ENCODE assay signal across 12 cellular contexts in the genomic region with DNA sequence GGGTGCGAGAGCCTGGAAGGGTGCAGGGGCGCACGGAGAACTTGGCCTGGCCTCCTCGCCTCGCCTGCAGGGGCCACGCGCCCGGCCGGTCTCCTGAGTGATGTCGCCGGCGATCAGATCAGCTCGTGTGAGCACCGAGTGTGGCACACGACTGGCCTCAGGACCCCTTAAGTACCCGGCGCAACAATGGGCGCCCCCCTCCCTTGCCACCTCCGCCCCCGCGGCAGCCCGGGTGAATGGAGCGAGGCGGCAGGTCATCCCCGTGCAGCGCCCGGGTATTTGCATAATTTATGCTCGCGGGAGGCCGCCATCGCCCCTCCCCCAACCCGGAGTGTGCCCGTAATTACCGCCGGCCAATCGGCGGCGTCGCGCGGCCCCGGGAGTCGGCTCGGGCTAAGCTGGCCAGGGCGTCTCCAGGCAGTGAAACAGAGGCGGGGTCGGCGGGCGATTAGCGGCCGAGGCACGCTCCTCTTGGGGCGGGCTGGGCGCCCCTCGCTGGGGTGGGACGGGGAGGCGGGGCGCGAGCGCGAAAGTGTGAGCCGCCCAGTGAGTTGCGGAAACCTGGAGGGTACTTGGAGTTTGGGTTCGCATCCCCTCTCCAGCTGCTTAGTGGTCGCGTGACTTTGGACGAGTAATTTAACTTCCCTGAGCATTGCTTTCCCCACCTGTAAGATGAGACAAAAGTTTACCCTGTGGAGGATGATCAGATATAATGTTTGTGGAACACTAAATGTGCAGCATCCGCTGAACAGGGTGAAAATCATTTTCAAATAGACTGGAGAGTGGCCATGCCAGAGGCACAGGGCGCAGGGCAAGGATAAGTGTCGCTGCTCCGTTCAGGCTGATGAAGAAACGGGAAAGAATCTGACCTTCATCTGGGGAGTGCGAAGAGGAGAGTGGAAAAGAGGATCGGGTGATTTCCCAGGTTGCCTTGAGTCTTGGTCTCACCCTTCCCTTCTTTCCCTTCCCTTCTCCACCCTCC. TPM values are rescaled to one million over a fixed set of nuclear protein-coding genes. Genes with fewer than 3 reads are reported as not detected.
A peak's percentile ranks its signal among the peaks of the same experiment; 100 is the strongest.
DNase-seq lines count a peak whose midpoint lies in the region; ATAC-seq and TF ChIP-seq lines count a peak whose summit lies in the region.
"Had no signal": no experiment of that assay in that cellular context is flagged by ENCODE, and none has a peak within 500 bp of the region (broad histone marks: within the 10 kb centered on the region; RNA-seq: fewer than 3 reads in every experiment).

A gene with protein sequence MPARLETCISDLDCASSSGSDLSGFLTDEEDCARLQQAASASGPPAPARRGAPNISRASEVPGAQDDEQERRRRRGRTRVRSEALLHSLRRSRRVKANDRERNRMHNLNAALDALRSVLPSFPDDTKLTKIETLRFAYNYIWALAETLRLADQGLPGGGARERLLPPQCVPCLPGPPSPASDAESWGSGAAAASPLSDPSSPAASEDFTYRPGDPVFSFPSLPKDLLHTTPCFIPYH (minus strand): TSS at position 145 of the 982 bp plus-strand sequence. CDS start 274 bp downstream, outside the sequence.

- TF ChIP-seq CTCF in SK-N-SH (IDR thresholded peaks at IDR 0.05), result no peak
- TF ChIP-seq CTCF in glutamatergic neuron (IDR thresholded peaks at IDR 0.05; ENCODE audit: partially characterized antibody, unreplicated experiment), result no peak

- H3F3A ChIP-seq in SK-N-SH (replicated peaks; ENCODE audit: insufficient read depth), result no peaks in the 10 kb centered on the region

- H3K27ac Mint-ChIP-seq in glutamatergic neuron (ENCODE audit: unreplicated experiment), result peak within 1 kb of the TSS; percentile 99
- H3K27ac Mint-ChIP-seq in stimulated activated effector memory CD8-positive, alpha-beta T cell treated with anti-CD3 and anti-CD28 coated beads, Interleukin-12 subunit alpha, Interleukin-12 subunit beta, amount 100 ng/mL, for 72 hours, result no peak within 1 kb of the TSS
- H3K27ac Mint-ChIP-seq in CD4-positive, alpha-beta memory T cell, result peak within 1 kb of the TSS in 1 of 7 donors; percentile 50
- H3K27ac Mint-ChIP-seq: activated T-helper 1 cell treated with anti-CD3 and anti-CD28 coated beads, Interleukin-12 subunit alpha, Interleukin-12 subunit beta, Interleukin-2, Interleukin-4 antibody, amounts not matched to agents 30 ng/mL and 10 ng/mL and 1 ng/mL, durations not matched to agents 14 hours and 24 hours and 36 hours had no signal

- H3K9me2 ChIP-seq in SK-N-SH, result no peaks in the 10 kb centered on the region

- peaks cover 83% of the 10 kb centered on the region for H3K27me3 ChIP-seq in SK-N-SH (ENCODE audit: insufficient read depth)
- H3K27me3 ChIP-seq in CD4-positive, alpha-beta memory T cell (ENCODE audit: insufficient read depth, low read length), result peaks cover 25% of the 10 kb centered on the region

- H3K4me1 ChIP-seq in SK-N-SH (ENCODE audit: control insufficient read depth in 1 of 2, insufficient read depth in 2 of 2, low read depth in 1 of 2, low read length in 1 of 2), result no peaks in the 10 kb centered on the region
- H3K4me1 ChIP-seq in CD4-positive, alpha-beta memory T cell (ENCODE audit: insufficient read depth, low read length), result no peaks in the 10 kb centered on the region

- 9% methylated on average over 12 of the region's 74 CpGs for WGBS in SK-N-SH (ENCODE audit: low lambda C conversion rate)

- POLR2A ChIA-PET in SK-N-SH (lab: Yijun Ruan, JAX), result no interaction called here
- POLR2A ChIA-PET in CD4-positive, alpha-beta memory T cell (lab: Charles Lee; ENCODE audit: partially characterized antibody), result no interaction called here

- no peak within 1 kb of the TSS for H2AFZ ChIP-seq in SK-N-SH (ENCODE audit: low read depth)

- no peak within 1 kb of the TSS for H3K4me2 ChIP-seq in SK-N-SH

- ATAC-seq in SK-N-SH treated with all-trans-retinoic acid at 6 μM for 48 hours (no peak), GM19452 (IDR thresholded peaks at IDR 0.05; ENCODE audit: unreplicated experiment) (no peak)
- no peak for ATAC-seq in stimulated activated effector memory CD8-positive, alpha-beta T cell treated with anti-CD3 and anti-CD28 coated beads, Interleukin-12 subunit alpha, Interleukin-12 subunit beta, amount 100 ng/mL, for 72 hours

- TF ChIP-seq EP300 in SK-N-SH (IDR thresholded peaks at IDR 0.05; ENCODE audit: borderline replicate concordance in 1 of 2, low read depth in 1 of 2, low read length in 1 of 2), result no peak

- CTCF ChIA-PET in SK-N-SH (lab: Yijun Ruan, JAX), result interaction anchor here (1.1 to 1.2 kb wide), 3 partner anchors 16 to 80 kb away, joined by 3 to 4 read pairs (median 3); no protein-coding TSS in a partner anchor
- CTCF ChIA-PET in CD4-positive, alpha-beta memory T cell (lab: Charles Lee; ENCODE audit: partially characterized antibody), result no interaction called here

- H3K4me3 ChIP-seq in SK-N-SH (ENCODE audit: low read depth in 2 of 2, low read length in 1 of 2), result no peak within 1 kb of the TSS
- no peak within 1 kb of the TSS for H3K4me3 ChIP-seq in CD4-positive, alpha-beta memory T cell (ENCODE audit: low read length in 2 of 2)
- H3K4me3 ChIP-seq: SJSA1 had no signal

- no peaks in the 10 kb centered on the region for H3K36me3 ChIP-seq in SK-N-SH (replicated peaks in 1 of 2; ENCODE audit: control insufficient read depth in 1 of 2, insufficient read depth in 2 of 2, low read length in 1 of 2)
- no peaks in the 10 kb centered on the region for H3K36me3 ChIP-seq in CD4-positive, alpha-beta memory T cell (ENCODE audit: insufficient read depth, low read length)
- H3K36me3 ChIP-seq: SJSA1 had no signal

- peak within 1 kb of the TSS; percentile 91 for H3K4me3 Mint-ChIP-seq in glutamatergic neuron (ENCODE audit: unreplicated experiment)
- peak within 1 kb of the TSS; percentile 11 for H3K4me3 Mint-ChIP-seq in stimulated activated effector memory CD8-positive, alpha-beta T cell treated with anti-CD3 and anti-CD28 coated beads, Interleukin-12 subunit alpha, Interleukin-12 subunit beta, amount 100 ng/mL, for 72 hours
- H3K4me3 Mint-ChIP-seq in CD4-positive, alpha-beta memory T cell, result peak within 1 kb of the TSS in 3 of 8 donors; percentile 25 to 72 (median 55)
- H3K4me3 Mint-ChIP-seq: activated T-helper 1 cell treated with anti-CD3 and anti-CD28 coated beads, Interleukin-12 subunit alpha, Interleukin-12 subunit beta, Interleukin-2, Interleukin-4 antibody, amounts not matched to agents 30 ng/mL and 10 ng/mL and 1 ng/mL, durations not matched to agents 14 hours and 24 hours and 36 hours had no signal

- H3K79me2 ChIP-seq in SK-N-SH (ENCODE audit: insufficient read depth), result no peaks in the 10 kb centered on the region

- no peak for TF ChIP-seq RAD21 in SK-N-SH (IDR thresholded peaks at IDR 0.05; ENCODE audit: low read length)

- H3K4me1 Mint-ChIP-seq in glutamatergic neuron (ENCODE audit: low read depth, unreplicated experiment), result peaks cover 20% of the 10 kb centered on the region
- peaks cover 9% of the 10 kb centered on the region for H3K4me1 Mint-ChIP-seq in stimulated activated effector memory CD8-positive, alpha-beta T cell treated with anti-CD3 and anti-CD28 coated beads, Interleukin-12 subunit alpha, Interleukin-12 subunit beta, amount 100 ng/mL, for 72 hours
- peaks cover 0 to 8% (median 6%) of the 10 kb centered on the region in 4 donors for H3K4me1 Mint-ChIP-seq in CD4-positive, alpha-beta memory T cell

- DNase-seq in SK-N-SH (peak; percentile 61), NCI-H69 (lab: John Stamatoyannopoulos, UW) (peak; percentile 84), glutamatergic neuron (peak; percentile 92)
- no peak for DNase-seq in stimulated activated effector memory CD8-positive, alpha-beta T cell treated with anti-CD3 and anti-CD28 coated beads, Interleukin-12 subunit alpha, Interleukin-12 subunit beta, amount 100 ng/mL, for 72 hours (ENCODE audit: low spot score in 2 of 2)
- no peak for DNase-seq in CD4-positive, alpha-beta memory T cell
- no peak for DNase-seq in stimulated activated CD4-positive, alpha-beta T cell treated with anti-CD3 and anti-CD28 coated beads, Interleukin-4, amount 100 ng/mL, for 1 hour
- DNase-seq: C1 segment of cervical spinal cord had no signal

- peaks cover 21% of the 10 kb centered on the region for H3K9me3 Mint-ChIP-seq in glutamatergic neuron (ENCODE audit: unreplicated experiment)
- no peaks in the 10 kb centered on the region for H3K9me3 Mint-ChIP-seq in stimulated activated effector memory CD8-positive, alpha-beta T cell treated with anti-CD3 and anti-CD28 coated beads, Interleukin-12 subunit alpha, Interleukin-12 subunit beta, amount 100 ng/mL, for 72 hours
- peaks cover 0 to 3% (median 0%) of the 10 kb centered on the region in 8 donors for H3K9me3 Mint-ChIP-seq in CD4-positive, alpha-beta memory T cell
- H3K9me3 Mint-ChIP-seq: activated T-helper 1 cell treated with anti-CD3 and anti-CD28 coated beads, Interleukin-12 subunit alpha, Interleukin-12 subunit beta, Interleukin-2, Interleukin-4 antibody, amounts not matched to agents 30 ng/mL and 10 ng/mL and 1 ng/mL, durations not matched to agents 14 hours and 24 hours and 36 hours had no signal

- no peaks in the 10 kb centered on the region for H3K9me3 ChIP-seq in SK-N-SH
- H3K9me3 ChIP-seq in CD4-positive, alpha-beta memory T cell (ENCODE audit: control insufficient read depth in 1 of 2, low read length in 2 of 2), result no peaks in the 10 kb centered on the region

- H3K27me3 Mint-ChIP-seq in glutamatergic neuron (ENCODE audit: unreplicated experiment), result peaks cover 19% of the 10 kb centered on the region
- peaks cover 72 to 76% of the 10 kb centered on the region in 2 donors for H3K27me3 Mint-ChIP-seq in CD4-positive, alpha-beta memory T cell

- H4K20me1 ChIP-seq in SK-N-SH (ENCODE audit: insufficient read depth), result no peaks in the 10 kb centered on the region

- peaks cover 7% of the 10 kb centered on the region for H3K36me3 Mint-ChIP-seq in glutamatergic neuron (ENCODE audit: unreplicated experiment)
- H3K36me3 Mint-ChIP-seq in stimulated activated effector memory CD8-positive, alpha-beta T cell treated with anti-CD3 and anti-CD28 coated beads, Interleukin-12 subunit alpha, Interleukin-12 subunit beta, amount 100 ng/mL, for 72 hours, result no peaks in the 10 kb centered on the region
- no peaks in the 10 kb centered on the region for H3K36me3 Mint-ChIP-seq in CD4-positive, alpha-beta memory T cell

- H3K27ac ChIP-seq in SK-N-SH (ENCODE audit: low read depth in 2 of 2, low read length in 1 of 2), result no peak within 1 kb of the TSS
- no peak within 1 kb of the TSS for H3K27ac ChIP-seq in CD4-positive, alpha-beta memory T cell (ENCODE audit: low read depth, low read length)
- H3K27ac ChIP-seq: epithelial cell of prostate, SJSA1 had no signal

- no peak within 1 kb of the TSS for H3K9ac ChIP-seq in SK-N-SH

- intact Hi-C loops in CD4-positive, alpha-beta memory T cell (cut with micrococcal nuclease), result no loop called here

TF ChIP-seq in SK-N-SH treated with all-trans-retinoic acid at 6 μM for 48 hours, 23 proteins besides CTCF, POLR2A, EP300 and RAD21 (continues in another document):
- no peak for TF ChIP-seq ISL1 (CRISPR knock-in tag; IDR thresholded peaks at IDR 0.05)

RNA-seq across cellular contexts. Expression of the gene that starts here (rescaled TPM):
- not detected in 2 replicates for polyA plus RNA-seq in SK-N-SH (2012; rRNA removed)
- not detected in 2 replicates for polyA plus RNA-seq in SK-N-SH (2012; cell fraction: cytosol; rRNA removed)
- polyA plus RNA-seq in SK-N-SH (2012; cell fraction: nucleus; rRNA removed), result not detected in 2 replicates
- total RNA-seq in glutamatergic neuron (ENCODE audit: unreplicated experiment), result 222 TPM
- not detected for total RNA-seq in CD4-positive, alpha-beta memory T cell
- not detected for polyA plus RNA-seq in CD4-positive, alpha-beta memory T cell
- total RNA-seq: activated T-helper 1 cell treated with anti-CD3 and anti-CD28 coated beads, Interleukin-12 subunit alpha, Interleukin-12 subunit beta, Interleukin-2, Interleukin-4 antibody, amounts not matched to agents 30 ng/mL and 10 ng/mL and 1 ng/mL, durations not matched to agents 14 hours and 24 hours and 36 hours; SJSA1 had no signal

Comparison
In these comparisons a context has a peak if more than half of its experiments do, and no peak if none do; other contexts are left out.
1. RNA of the gene that starts here (total RNA-seq): 222 TPM in glutamatergic neuron (single experiment); not detected in CD4-positive, alpha-beta memory T cell; every median in the first group is over 100 times any median in the second.
2. Peak in DNase-seq in SK-N-SH; RNA of the gene not detected or under 1 TPM.
3. DNase-seq: peak in NCI-H69 (single experiment) and glutamatergic neuron (single experiment); none in stimulated activated effector memory CD8-positive, alpha-beta T cell treated with anti-CD3 and anti-CD28 coated beads, Interleukin-12 subunit alpha, Interleukin-12 subunit beta, amount 100 ng/mL, for 72 hours (0 of 2), CD4-positive, alpha-beta memory T cell (0 of 5) and stimulated activated CD4-positive, alpha-beta T cell treated with anti-CD3 and anti-CD28 coated beads, Interleukin-4, amount 100 ng/mL, for 1 hour (single experiment).